16 cellular contexts compared by ENCODE assay signal in genomic region chr2:12549641-12550040, GRCh38.
A peak's percentile ranks its signal among the peaks of the same experiment; 100 is the strongest.
DNase-seq lines count a peak whose midpoint lies in the region; FAIRE-seq and TF ChIP-seq lines count a peak whose summit lies in the region.
"Had no signal": no experiment of that assay in that cellular context is flagged by ENCODE, and none has a peak within 500 bp of the region (broad histone marks: within the 10 kb centered on the region; RNA-seq: fewer than 3 reads in every experiment).

No MANE protein-coding gene starts in this region.

- H3K27me3 ChIP-seq in adipocyte (replicated peaks; ENCODE audit: control insufficient read depth, insufficient read depth, low read length) (no peaks in the 10 kb centered on the region), Karpas-422 (ENCODE audit: low read length) (no peaks in the 10 kb centered on the region)
- H3K27me3 ChIP-seq: BLaER1 had no signal

- no peak overlapping the region for H3K9ac ChIP-seq in adipocyte (ENCODE audit: low read length)
- no peak overlapping the region for H3K9ac ChIP-seq in Karpas-422 (ENCODE audit: low read length)
- H3K9ac ChIP-seq: BLaER1 had no signal

- H3K4me2 ChIP-seq in Karpas-422 (ENCODE audit: low read depth, low read length, poor library complexity, severe bottlenecking): no peak overlapping the region
- H3K4me2 ChIP-seq: BLaER1 had no signal

- H3K4me1 ChIP-seq in adipocyte (ENCODE audit: control insufficient read depth, insufficient read depth, low read length) (peaks cover 3% of the 10 kb centered on the region), Karpas-422 (ENCODE audit: low read length) (peaks cover 6% of the 10 kb centered on the region)

- H3K9me3 ChIP-seq in adipocyte (ENCODE audit: control insufficient read depth, low read length): no peaks in the 10 kb centered on the region
- H3K9me3 ChIP-seq in Karpas-422 (ENCODE audit: low read length): no peaks in the 10 kb centered on the region
- H3K9me3 ChIP-seq: left ventricle myocardium inferior had no signal

- no peaks in the 10 kb centered on the region for H3K9me2 ChIP-seq in Karpas-422 (replicated peaks; ENCODE audit: insufficient read depth, low read length)

- H3K36me3 ChIP-seq in adipocyte (ENCODE audit: control insufficient read depth, insufficient read depth, low read length, severe bottlenecking) (no peaks in the 10 kb centered on the region), Karpas-422 (ENCODE audit: insufficient read depth, low read length) (no peaks in the 10 kb centered on the region)
- H3K36me3 ChIP-seq: BLaER1, left ventricle myocardium inferior had no signal

- no peak for TF ChIP-seq CTCF in fibroblast of the aortic adventitia (IDR thresholded peaks at IDR 0.05; ENCODE audit: insufficient read depth, low read length)

- no peak overlapping the region for H2AFZ ChIP-seq in Karpas-422 (ENCODE audit: low read length)

- no peak for FAIRE-seq in urothelium cell line (lab: Jason Lieb, UNC)

- no peaks in the 10 kb centered on the region for H3K79me2 ChIP-seq in Karpas-422 (ENCODE audit: low read length)

- DNase-seq in HCEC 1CT: peak; percentile 1
- peak; percentile 61 for DNase-seq in adipocyte (ENCODE audit: low read depth)
- peak; percentile 48 for DNase-seq in fibroblast of the aortic adventitia (ENCODE audit: low read depth)
- DNase-seq in urothelium cell line (ENCODE audit: low spot score): peak; percentile 47
- DNase-seq in HT-29 (ENCODE audit: low spot score): no peak
- DNase-seq in stimulated activated CD4-positive, alpha-beta T cell treated with anti-CD3 and anti-CD28 coated beads, Interleukin-2, amount 100 ng/mL, for 48 hours: no peak
- DNase-seq in Karpas-422: no peak
- DNase-seq: activated naive CD8-positive, alpha-beta T cell treated with anti-CD3 and anti-CD28 coated beads, Interleukin-2, amount 50 U/mL, for 24 hours; DMS 273 treated with DMSO at 0.1 percent for 48 hours; left ventricle myocardium inferior; NCI-H146; NCI-H345; NK-92 treated with Interleukin-12 subunit alpha and Interleukin-12 subunit beta, amount 100 ng/mL, for 24 hours; SHP77 had no signal

- H4K20me1 ChIP-seq in Karpas-422 (ENCODE audit: insufficient read depth, low read depth, low read length): no peaks in the 10 kb centered on the region
- H4K20me1 ChIP-seq: BLaER1 had no signal

- H3K27ac ChIP-seq in Karpas-422 (ENCODE audit: low read length): no peak overlapping the region
- H3K27ac ChIP-seq: BLaER1, left ventricle myocardium inferior, skin epidermis had no signal

- H3K4me3 ChIP-seq in adipocyte (ENCODE audit: low read length) (no peak overlapping the region), fibroblast of the aortic adventitia (ENCODE audit: low read depth, low read length) (no peak overlapping the region), Karpas-422 (ENCODE audit: low read length) (no peak overlapping the region)
- H3K4me3 ChIP-seq: BLaER1, left ventricle myocardium inferior, skin epidermis had no signal

Comparison
In these comparisons a context has a peak if more than half of its experiments do, and no peak if none do; other contexts are left out.
1. DNase-seq: peak in HCEC 1CT (single experiment), adipocyte (single experiment), fibroblast of the aortic adventitia (single experiment) and urothelium cell line (single experiment); none in HT-29 (single experiment), stimulated activated CD4-positive, alpha-beta T cell treated with anti-CD3 and anti-CD28 coated beads, Interleukin-2, amount 100 ng/mL, for 48 hours (0 of 2) and Karpas-422 (single experiment).